ENCODE assay signal across 20 cellular contexts in the genomic region with DNA sequence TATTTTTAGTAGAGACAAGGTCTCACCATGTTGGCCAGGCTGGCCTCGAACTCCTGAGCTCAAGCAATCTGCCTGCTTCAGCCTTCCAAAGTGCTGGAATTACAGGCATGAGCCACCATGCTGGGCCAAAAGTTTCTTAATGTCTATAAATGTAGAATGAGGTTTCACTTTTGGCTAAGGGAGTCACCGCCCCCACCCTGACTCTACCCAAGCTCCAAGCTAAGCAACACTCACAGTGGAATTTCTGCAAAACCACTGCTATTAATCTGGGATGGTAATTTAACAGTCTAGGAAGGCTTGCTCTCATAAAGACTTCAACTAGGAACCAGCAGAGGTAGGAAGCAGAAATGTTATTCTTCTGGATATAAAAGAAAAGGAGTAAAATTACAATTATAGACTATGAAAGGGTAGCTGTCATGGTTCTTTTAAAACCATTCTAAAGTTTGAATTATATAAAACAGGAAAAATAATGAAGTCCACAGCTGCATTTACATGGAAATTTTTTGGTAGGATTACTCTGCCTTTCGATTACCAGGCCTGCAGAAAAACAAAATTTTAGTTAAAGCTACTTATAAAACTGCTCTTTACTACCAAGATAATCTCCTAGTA.
"Had no signal": no experiment of that assay in that cellular context is flagged by ENCODE, and none has a peak within 500 bp of the region (broad histone marks: within the 10 kb centered on the region; RNA-seq: fewer than 3 reads in every experiment).

No MANE protein-coding gene starts in this region.

- H3K27me3 Mint-ChIP-seq: activated CD4-positive, alpha-beta T cell treated with anti-CD3 and anti-CD28 coated beads, Interleukin-2, amount 10 ng/mL, durations not matched to agents 7 days and 5 days; activated naive CD8-positive, alpha-beta T cell; T-cell had no signal

- DNase-seq: activated CD4-positive, alpha-beta T cell treated with anti-CD3 and anti-CD28 coated beads, Interleukin-2, amount 10 ng/mL, durations not matched to agents 7 days and 5 days; activated CD8-positive, alpha-beta memory T cell treated with anti-CD3 and anti-CD28 coated beads for 24 hours; activated effector memory CD4-positive, alpha-beta T cell treated with Interleukin-2 at 50 U/mL for 16 hours; activated T-cell treated with anti-CD3 and anti-CD28 coated beads for 4 hours; anterior cingulate cortex; gastrocnemius medialis; heart right ventricle; mammary epithelial cell; mucosa of descending colon; natural killer cell; posterior cingulate gyrus; stimulated activated CD4-positive, alpha-beta T cell treated with anti-CD3 and anti-CD28 coated beads, Interleukin-2, amount 100 ng/mL, for 24 hours; stimulated activated naive CD8-positive, alpha-beta T cell treated with anti-CD3 and anti-CD28 coated beads, Interleukin-15, Interleukin-2, amounts not matched to agents 100 U/mL and 50 U/mL, for 24 hours; T-cell had no signal

- H3K4me1 ChIP-seq: gastrocnemius medialis, right atrium auricular region, suprapubic skin had no signal

- H3K4me3 ChIP-seq: cardiac muscle cell, gastrocnemius medialis, heart right ventricle, mucosa of descending colon, right atrium auricular region, suprapubic skin had no signal

- ATAC-seq: esophagus mucosa; gastrocnemius medialis; heart right ventricle; mucosa of descending colon; natural killer cell; stimulated activated naive CD8-positive, alpha-beta T cell treated with anti-CD3 and anti-CD28 coated beads, Interleukin-15, Interleukin-2, amounts not matched to agents 100 U/mL and 50 U/mL, for 24 hours; T-cell had no signal

- H3K4me3 Mint-ChIP-seq: activated CD4-positive, alpha-beta T cell treated with anti-CD3 and anti-CD28 coated beads, Interleukin-2, amount 10 ng/mL, durations not matched to agents 7 days and 5 days; activated naive CD8-positive, alpha-beta T cell; natural killer cell; T-cell; type B pancreatic cell had no signal

- H3K9me3 ChIP-seq: gastrocnemius medialis, mucosa of descending colon had no signal

- H3K9me3 Mint-ChIP-seq: natural killer cell had no signal

- H3K36me3 ChIP-seq: cardiac muscle cell had no signal

- H3K27ac ChIP-seq: cardiac muscle cell, gastrocnemius medialis, heart right ventricle, right atrium auricular region, suprapubic skin had no signal

- H3K27ac Mint-ChIP-seq: activated CD4-positive, alpha-beta T cell treated with anti-CD3 and anti-CD28 coated beads, Interleukin-2, amount 10 ng/mL, durations not matched to agents 7 days and 5 days; activated naive CD8-positive, alpha-beta T cell; type B pancreatic cell had no signal

- H3K27me3 ChIP-seq: cardiac muscle cell, gastrocnemius medialis, heart right ventricle, right atrium auricular region, suprapubic skin had no signal
